ENCODE assay signal across 14 cellular contexts in genomic region chr6:154847318-154847717, GRCh38.
"Had no signal": no experiment of that assay in that cellular context is flagged by ENCODE, and none has a peak within 500 bp of the region (broad histone marks: within the 10 kb centered on the region; RNA-seq: fewer than 3 reads in every experiment).

No MANE protein-coding gene starts in this region.

- H3K27ac ChIP-seq: colonic mucosa, parathyroid adenoma, tibial artery had no signal

- H3K4me1 ChIP-seq: colonic mucosa had no signal

- H3K9me3 ChIP-seq: colonic mucosa, tibial artery had no signal

- H3K36me3 ChIP-seq: colonic mucosa, tibial artery had no signal

- H3K4me3 Mint-ChIP-seq: activated T-helper 1 cell treated with anti-CD3 and anti-CD28 coated beads, Interleukin-12 subunit alpha, Interleukin-12 subunit beta, Interleukin-2, Interleukin-4 antibody, amounts not matched to agents 30 ng/mL and 10 ng/mL and 1 ng/mL, durations not matched to agents 14 hours and 24 hours and 36 hours; brain; central memory CD8-positive, alpha-beta T cell; memory B cell; T-helper 1 cell treated with Interleukin-12 subunit alpha and Interleukin-12 subunit beta and Interleukin-4 antibody, amounts not matched to agents 30 μg/mL and 1 μg/mL, for 36 hours had no signal

- H3K9me3 Mint-ChIP-seq: activated T-helper 1 cell treated with anti-CD3 and anti-CD28 coated beads, Interleukin-12 subunit alpha, Interleukin-12 subunit beta, Interleukin-2, Interleukin-4 antibody, amounts not matched to agents 30 ng/mL and 10 ng/mL and 1 ng/mL, durations not matched to agents 14 hours and 24 hours and 36 hours; central memory CD8-positive, alpha-beta T cell; memory B cell; T-helper 1 cell treated with Interleukin-12 subunit alpha and Interleukin-12 subunit beta and Interleukin-4 antibody, amounts not matched to agents 30 μg/mL and 1 μg/mL, for 36 hours had no signal

- H3K4me3 ChIP-seq: colonic mucosa, tibial artery had no signal

- H3K9ac ChIP-seq: parathyroid adenoma had no signal

- H3K27ac Mint-ChIP-seq: activated naive CD4-positive, alpha-beta T cell treated with anti-CD3 and anti-CD28 coated beads, Interleukin-2, amount 50 U/mL, for 72 hours; activated T-helper 1 cell treated with anti-CD3 and anti-CD28 coated beads, Interleukin-12 subunit alpha, Interleukin-12 subunit beta, Interleukin-2, Interleukin-4 antibody, amounts not matched to agents 30 ng/mL and 10 ng/mL and 1 ng/mL, durations not matched to agents 14 hours and 24 hours and 36 hours; memory B cell; T-helper 1 cell treated with Interleukin-12 subunit alpha and Interleukin-12 subunit beta and Interleukin-4 antibody, amounts not matched to agents 30 μg/mL and 1 μg/mL, for 36 hours had no signal

- H3K27me3 Mint-ChIP-seq: brain; central memory CD8-positive, alpha-beta T cell; memory B cell had no signal

- H3K27me3 ChIP-seq: colonic mucosa, tibial artery had no signal

- DNase-seq: activated CD4-positive, CD25-positive, alpha-beta regulatory T cell treated with anti-CD3 and anti-CD28 coated beads, Interleukin-2, amount 50 U/mL, for 72 hours; activated gamma-delta T cell treated with Interleukin-2 at 50 U/mL for 16 hours; colonic mucosa; erythroblast; stimulated activated CD4-positive, alpha-beta T cell treated with anti-CD3 and anti-CD28 coated beads, Interleukin-2, amount 100 ng/mL, for 24 hours; stimulated activated naive CD4-positive, alpha-beta T cell treated with Interleukin-2 at 50 U/mL for 16 hours; tibial artery had no signal

- ATAC-seq: activated naive CD4-positive, alpha-beta T cell treated with anti-CD3 and anti-CD28 coated beads, Interleukin-2, amount 50 U/mL, for 72 hours had no signal

- H2AFZ ChIP-seq: parathyroid adenoma had no signal
